Comparison of ENCODE assay signal across 6 cellular contexts in genomic region chr5:181097383-181097753, GRCh38. TPM values are rescaled to one million over a fixed set of nuclear protein-coding genes. Genes with fewer than 3 reads are reported as not detected.
"Had no signal": no experiment of that assay in that cellular context is flagged by ENCODE, and none has a peak within 500 bp of the region (broad histone marks: within the 10 kb centered on the region; RNA-seq: fewer than 3 reads in every experiment).

No MANE protein-coding gene starts in this region.

RNA-seq across cellular contexts. Expression of gene OR2V1, which starts 33.6 kb away (rescaled TPM):
- total RNA-seq: HT-29, M059J, OCI-LY7, PC-3, Right ventricle myocardium inferior had no signal

RNA-seq across cellular contexts. Expression of gene OR2V2, which starts 50.0 kb away (rescaled TPM):
- total RNA-seq: HT-29, M059J, PC-3, Right ventricle myocardium inferior, SJCRH30 had no signal

RNA-seq across cellular contexts. Expression of gene BTNL9, which starts 57.3 kb away (rescaled TPM):
- total RNA-seq: M059J, SJCRH30 had no signal
